ENCODE assay signal across 8 cellular contexts in genomic region chr21:29196664-29197052, GRCh38.
DNase-seq lines count a peak whose midpoint lies in the region; ATAC-seq and TF ChIP-seq lines count a peak whose summit lies in the region.

No MANE protein-coding gene starts in this region.

- TSS peak; percentile 98 for BruUV-seq in MCF 10A (replicated peaks; lab: Mats Ljungman, UMichigan)

- WGBS in neuronal stem cell (ENCODE audit: extremely low coverage in 2 of 2, insufficient read length in 2 of 2, insufficient replicate concordance in 1 of 2), 2 donors = no CpG with 5 or more reads among the region's 5 CpGs

- no peak overlapping the region for H3K23ac ChIP-seq in neuronal stem cell (ENCODE audit: low read depth, low read length, poor library complexity)

- TF ChIP-seq POLR2A in breast epithelium (IDR thresholded peaks at IDR 0.05) = no peak

- H3K27me3 Mint-ChIP-seq in MCF 10A (ENCODE audit: insufficient read depth, unreplicated experiment) (no peaks in the 10 kb centered on the region), type B pancreatic cell (no peaks in the 10 kb centered on the region)
- peaks cover 11 to 21% of the 10 kb centered on the region in 2 donors for H3K27me3 Mint-ChIP-seq in effector memory CD8-positive, alpha-beta T cell

- intact Hi-C loops in MCF 10A (cut with micrococcal nuclease) = loop anchor here (2.0 kb wide), 1 partner anchor 22 kb away; no protein-coding TSS in a partner anchor
- intact Hi-C loops in breast epithelium (cut with DNase I; ENCODE audit: low total_unique reads) = no loop called here

- CTCF ChIA-PET in MCF 10A (lab: Yijun Ruan, JAX) = interaction anchor here (0.7 to 1.5 kb wide), 9 partner anchors 12 to 101 kb away, joined by 3 to 6 read pairs (median 4); no protein-coding TSS in a partner anchor

- no peak overlapping the region for H2BK120ac ChIP-seq in neuronal stem cell (ENCODE audit: low read depth, low read length)

- H3K4me2 ChIP-seq in neuronal stem cell (ENCODE audit: insufficient read depth, low read length, poor library complexity, severe bottlenecking) = no peak overlapping the region

- no peak for DNase-seq in MCF 10A (ENCODE audit: unreplicated experiment)
- DNase-seq in breast epithelium (ENCODE audit: low spot score in 2 of 2) = no peak
- no peak for DNase-seq in effector memory CD8-positive, alpha-beta T cell
- DNase-seq in type B pancreatic cell (ENCODE audit: extremely low spot score, unreplicated experiment) = no peak
- no peak for DNase-seq in activated gamma-delta T cell (lab: John Stamatoyannopoulos, UW)
- DNase-seq in neuronal stem cell (ENCODE audit: low spot score) = no peak
- no peak for DNase-seq in cortex of kidney (lab: John Stamatoyannopoulos, UW)

- ATAC-seq in HG03520 (IDR thresholded peaks at IDR 0.05; ENCODE audit: unreplicated experiment) = peak; percentile 6
- ATAC-seq in effector memory CD8-positive, alpha-beta T cell (replicated peaks) = no peak

- no peak overlapping the region for H2AK5ac ChIP-seq in neuronal stem cell (ENCODE audit: low read depth, low read length)

- H3K9me3 ChIP-seq in breast epithelium (peaks cover 0 to 10% of the 10 kb centered on the region in 2 donors), neuronal stem cell (replicated peaks in 1 of 2; ENCODE audit: control insufficient read depth in 2 of 2, insufficient read depth in 1 of 2, low read depth in 1 of 2, low read length in 2 of 2) (peaks cover 0 to 6% of the 10 kb centered on the region in 2 donors)

- H3K27ac Mint-ChIP-seq in MCF 10A (ENCODE audit: low read depth, unreplicated experiment) = peak overlapping the region; percentile 98
- H3K27ac Mint-ChIP-seq in effector memory CD8-positive, alpha-beta T cell = peak overlapping the region; percentile 85 to 87
- peak overlapping the region; percentile 77 for H3K27ac Mint-ChIP-seq in type B pancreatic cell

- H3K27me3 ChIP-seq in breast epithelium (no peaks in the 10 kb centered on the region), neuronal stem cell (ENCODE audit: control insufficient read depth in 3 of 3, insufficient read depth in 3 of 3, low read depth in 1 of 3, low read length in 3 of 3) (no peaks in the 10 kb centered on the region)

- H3K4me1 Mint-ChIP-seq in MCF 10A (ENCODE audit: insufficient read depth, unreplicated experiment) (peaks cover 27% of the 10 kb centered on the region), type B pancreatic cell (ENCODE audit: unreplicated experiment) (peaks cover 22% of the 10 kb centered on the region)
- peaks cover 6 to 11% of the 10 kb centered on the region in 2 donors for H3K4me1 Mint-ChIP-seq in effector memory CD8-positive, alpha-beta T cell (ENCODE audit: low read depth in 2 of 2)

- POLR2A ChIA-PET in MCF 10A (lab: Yijun Ruan, JAX) = interaction anchor here (0.7 to 3.1 kb wide), 17 partner anchors 9 to 106 kb away, joined by 3 to 31 read pairs (median 4); partner anchors contain the start of gene BACH1

- H4K91ac ChIP-seq in neuronal stem cell (ENCODE audit: low read depth, low read length, poor library complexity) = no peak overlapping the region

- no peak overlapping the region for H3K14ac ChIP-seq in neuronal stem cell (ENCODE audit: low read length)

- TF ChIP-seq CTCF in MCF 10A (IDR thresholded peaks at IDR 0.05; ENCODE audit: unreplicated experiment) (no peak), breast epithelium (IDR thresholded peaks at IDR 0.05) (no peak), type B pancreatic cell (conservative IDR thresholded peaks at IDR 0.05) (no peak)

- no peak overlapping the region for H4K8ac ChIP-seq in neuronal stem cell (ENCODE audit: low read depth, low read length)

- no peak overlapping the region for H2BK12ac ChIP-seq in neuronal stem cell (ENCODE audit: low read length)

- H3K4ac ChIP-seq in neuronal stem cell (ENCODE audit: low read length) = no peak overlapping the region

- no peak overlapping the region for H2BK15ac ChIP-seq in neuronal stem cell (ENCODE audit: low read length)

- H3K36me3 Mint-ChIP-seq in MCF 10A (ENCODE audit: insufficient read depth, unreplicated experiment) (no peaks in the 10 kb centered on the region), type B pancreatic cell (peaks cover 6% of the 10 kb centered on the region)
- H3K36me3 Mint-ChIP-seq in effector memory CD8-positive, alpha-beta T cell (ENCODE audit: insufficient read depth) = no peaks in the 10 kb centered on the region

- H3K4me1 ChIP-seq in breast epithelium (no peaks in the 10 kb centered on the region), neuronal stem cell (ENCODE audit: control insufficient read depth in 2 of 2, insufficient read depth in 1 of 2, low read depth in 1 of 2, low read length in 2 of 2) (peaks cover 0 to 9% of the 10 kb centered on the region in 2 donors)

- no peak overlapping the region for H3K18ac ChIP-seq in neuronal stem cell (ENCODE audit: low read length)

- no peak overlapping the region for H3K27ac ChIP-seq in breast epithelium
- no peak overlapping the region for H3K27ac ChIP-seq in neuronal stem cell (replicated peaks; ENCODE audit: low read length)

- no peak overlapping the region for H3K4me3 ChIP-seq in breast epithelium
- no peak overlapping the region for H3K4me3 ChIP-seq in neuronal stem cell (ENCODE audit: low read length in 2 of 2)

- H3K9me3 Mint-ChIP-seq in MCF 10A (ENCODE audit: unreplicated experiment) (no peaks in the 10 kb centered on the region), type B pancreatic cell (peaks cover 20% of the 10 kb centered on the region)
- peaks cover 9% of the 10 kb centered on the region in 2 donors for H3K9me3 Mint-ChIP-seq in effector memory CD8-positive, alpha-beta T cell

- no peak overlapping the region for H2AFZ ChIP-seq in neuronal stem cell (ENCODE audit: low read length)

- no peaks in the 10 kb centered on the region for H3K79me1 ChIP-seq in neuronal stem cell (ENCODE audit: low read depth, low read length)

- no peak overlapping the region for H3K9ac ChIP-seq in neuronal stem cell (ENCODE audit: low read depth, low read length, poor library complexity)

- no peaks in the 10 kb centered on the region for H3K36me3 ChIP-seq in breast epithelium
- H3K36me3 ChIP-seq in neuronal stem cell (replicated peaks in 1 of 2; ENCODE audit: control insufficient read depth in 2 of 2, insufficient read depth in 2 of 2, low read length in 2 of 2) = no peaks in the 10 kb centered on the region

- peak overlapping the region; percentile 69 for H3K4me3 Mint-ChIP-seq in MCF 10A (ENCODE audit: unreplicated experiment)
- H3K4me3 Mint-ChIP-seq in effector memory CD8-positive, alpha-beta T cell = peak overlapping the region; percentile 73
- peak overlapping the region; percentile 32 for H3K4me3 Mint-ChIP-seq in type B pancreatic cell

- H2BK5ac ChIP-seq in neuronal stem cell (ENCODE audit: low read length) = no peak overlapping the region
